15 cellular contexts compared by ENCODE assay signal in the genomic region with DNA sequence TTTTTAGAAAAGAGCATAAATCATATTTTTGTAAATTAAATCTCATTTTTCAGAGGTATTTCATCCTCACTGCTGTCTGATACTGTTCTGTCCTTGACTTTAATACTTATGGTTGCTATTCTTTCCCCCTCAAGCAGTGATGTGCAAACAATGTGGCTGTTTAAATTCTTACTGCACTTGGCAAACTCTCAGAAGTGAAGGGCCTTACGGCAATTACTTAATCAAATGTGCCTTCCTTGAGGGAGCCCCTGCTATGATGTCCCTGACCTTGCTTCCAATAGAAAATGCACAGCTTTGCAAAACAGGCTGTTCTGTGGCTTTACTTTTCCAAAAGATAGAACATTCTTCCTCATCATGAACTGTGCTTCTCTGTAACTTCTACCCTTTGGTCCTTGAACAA.
"Had no signal": no experiment of that assay in that cellular context is flagged by ENCODE, and none has a peak within 500 bp of the region (broad histone marks: within the 10 kb centered on the region; RNA-seq: fewer than 3 reads in every experiment).

No MANE protein-coding gene starts in this region.

- H3K4me1 ChIP-seq: colonic mucosa, gastrocnemius medialis had no signal

- H3K4me3 ChIP-seq: colonic mucosa, gastrocnemius medialis, heart right ventricle had no signal

- H3K27ac ChIP-seq: colonic mucosa, gastrocnemius medialis, heart right ventricle, WERI-Rb-1 had no signal

- ATAC-seq: activated T-cell treated with anti-CD3 and anti-CD28 coated beads, Interleukin-2, amount 50 U/mL, for 72 hours; gastrocnemius medialis; heart right ventricle; natural killer cell had no signal

- H3K9me3 ChIP-seq: colonic mucosa, gastrocnemius medialis, heart right ventricle had no signal

- DNase-seq: activated CD4-positive, alpha-beta T cell treated with anti-CD3 and anti-CD28 coated beads for 1 hour; activated gamma-delta T cell; activated T-cell treated with anti-CD3 and anti-CD28 coated beads, Interleukin-2, amount 50 U/mL, for 72 hours; colonic mucosa; gastrocnemius medialis; heart right ventricle; immature natural killer cell; natural killer cell; posterior cingulate gyrus; retina; stimulated activated CD8-positive, alpha-beta memory T cell treated with anti-CD3 and anti-CD28 coated beads, Interleukin-4, amount 100 ng/mL, for 48 hours; stimulated activated naive CD4-positive, alpha-beta T cell; SW 1271; T-helper 2 cell; WERI-Rb-1 had no signal

- H3K27me3 ChIP-seq: colonic mucosa, gastrocnemius medialis, heart right ventricle had no signal
